In genomic region chr6:36378936-36379335, GRCh38 we compare ENCODE assay signal across 18 cellular contexts. TPM values are rescaled to one million over a fixed set of nuclear protein-coding genes. Genes with fewer than 3 reads are reported as not detected.
"Had no signal": no experiment of that assay in that cellular context is flagged by ENCODE, and none has a peak within 500 bp of the region (broad histone marks: within the 10 kb centered on the region; RNA-seq: fewer than 3 reads in every experiment).

No MANE protein-coding gene starts in this region.

- DNase-seq: activated CD4-positive, alpha-beta T cell treated with anti-CD3 and anti-CD28 coated beads, Interleukin-2, amount 50 U/mL, for 1 hour; activated naive CD4-positive, alpha-beta T cell treated with anti-CD3 and anti-CD28 coated beads, Interleukin-2, amount 10 ng/mL, durations not matched to agents 7 days and 5 days; activated T-cell treated with anti-CD3 and anti-CD28 coated beads for 4 hours; effector memory CD8-positive, alpha-beta T cell; esophagus squamous epithelium; occipital lobe; retina; stimulated activated CD4-positive, alpha-beta T cell treated with anti-CD3 and anti-CD28 coated beads, Interleukin-12 subunit alpha, Interleukin-12 subunit beta, amount 100 ng/mL, for 4 hours; stimulated activated CD4-positive, alpha-beta T cell treated with anti-CD3 and anti-CD28 coated beads, Interleukin-1b, Interleukin-23, amount 100 ng/mL, for 48 hours; stimulated activated CD8-positive, alpha-beta memory T cell treated with anti-CD3 and anti-CD28 coated beads, Interleukin-4, amount 100 ng/mL, for 48 hours; stimulated activated naive CD8-positive, alpha-beta T cell treated with anti-CD3 and anti-CD28 coated beads, Interleukin-15, Interleukin-2, amounts not matched to agents 100 U/mL and 50 U/mL, for 24 hours; substantia nigra; uterus had no signal

- H3K27me3 ChIP-seq: esophagus squamous epithelium, tibial nerve, uterus had no signal

- H3K4me1 Mint-ChIP-seq: nephron had no signal

- H3K36me3 ChIP-seq: esophagus squamous epithelium, tibial nerve, uterus had no signal

- H3K27me3 Mint-ChIP-seq: activated naive CD4-positive, alpha-beta T cell treated with anti-CD3 and anti-CD28 coated beads, Interleukin-2, amount 10 ng/mL, durations not matched to agents 7 days and 5 days; effector memory CD8-positive, alpha-beta T cell had no signal

- H3K9me3 Mint-ChIP-seq: activated naive CD4-positive, alpha-beta T cell treated with anti-CD3 and anti-CD28 coated beads, Interleukin-2, amount 10 ng/mL, durations not matched to agents 7 days and 5 days; effector memory CD8-positive, alpha-beta T cell; nephron had no signal

- H3K4me3 ChIP-seq: esophagus squamous epithelium, tibial nerve, uterus had no signal

- ATAC-seq: effector memory CD8-positive, alpha-beta T cell; stimulated activated naive CD8-positive, alpha-beta T cell treated with anti-CD3 and anti-CD28 coated beads, Interleukin-15, Interleukin-2, amounts not matched to agents 100 U/mL and 50 U/mL, for 24 hours had no signal

- H3K9me3 ChIP-seq: esophagus squamous epithelium, tibial nerve, uterus had no signal

- H3K27ac ChIP-seq: esophagus squamous epithelium, tibial nerve, uterus had no signal

- H3K4me3 Mint-ChIP-seq: activated naive CD4-positive, alpha-beta T cell treated with anti-CD3 and anti-CD28 coated beads, Interleukin-2, amount 10 ng/mL, durations not matched to agents 7 days and 5 days; effector memory CD8-positive, alpha-beta T cell; nephron had no signal

- H3K4me1 ChIP-seq: uterus had no signal

- H3K27ac Mint-ChIP-seq: activated naive CD4-positive, alpha-beta T cell treated with anti-CD3 and anti-CD28 coated beads, Interleukin-2, amount 10 ng/mL, durations not matched to agents 7 days and 5 days; nephron had no signal

RNA-seq across cellular contexts. Expression of gene ETV7, which starts 8.5 kb away (rescaled TPM):
- total RNA-seq: occipital lobe had no signal

RNA-seq across cellular contexts. Expression of gene BNIP5, which starts 42.2 kb away (rescaled TPM):
- total RNA-seq: activated CD8-positive, alpha-beta memory T cell treated with anti-CD3 and anti-CD28 coated beads for 36 hours; dermis microvascular lymphatic vessel endothelial cell; esophagus squamous epithelium; lower leg skin; occipital lobe; tibial nerve; uterus had no signal
